8 cellular contexts compared by ENCODE assay signal in genomic region chr7:128387663-128388485, GRCh38. TPM values are rescaled to one million over a fixed set of nuclear protein-coding genes. Genes with fewer than 3 reads are reported as not detected.
DNase-seq lines count a peak whose midpoint lies in the region; ATAC-seq and TF ChIP-seq lines count a peak whose summit lies in the region.

No MANE protein-coding gene starts in this region.

- H3K36me3 ChIP-seq in osteoblast (ENCODE audit: insufficient read depth, low read length), result no peaks in the 10 kb centered on the region
- no peaks in the 10 kb centered on the region for H3K36me3 ChIP-seq in transverse colon

- TF ChIP-seq CTCF in C4-2B (conservative IDR thresholded peaks at IDR 0.05), result peak; percentile 97
- peak; percentile 85 for TF ChIP-seq CTCF in foreskin keratinocyte (conservative IDR thresholded peaks at IDR 0.05)
- peak; percentile 94 for TF ChIP-seq CTCF in osteoblast (IDR thresholded peaks at IDR 0.05; ENCODE audit: extremely low read depth, low read depth, low read length)
- peak; percentile 73 to 84 (median 80) for TF ChIP-seq CTCF in transverse colon (IDR thresholded peaks at IDR 0.05)

- no peaks in the 10 kb centered on the region for H3K9me3 ChIP-seq in osteoblast (ENCODE audit: low read depth, low read length)
- H3K9me3 ChIP-seq in transverse colon, result no peaks in the 10 kb centered on the region

- intact Hi-C loops in activated T-helper 2 cell treated with anti-CD3 and anti-CD28 coated beads, Interferon-gamma antibody, Interleukin-2, Interleukin-4, amounts not matched to agents 10 μg/mL and 5 μg/mL and 100 μg/mL, durations not matched to agents 14 hours and 24 hours and 36 hours (cut with micrococcal nuclease), result loop anchor here (1.0 kb wide), 1 partner anchor 41 kb away; no protein-coding TSS in a partner anchor
- intact Hi-C loops in transverse colon (cut with DNase I; ENCODE audit: low total_unique reads), result loop anchor here (2.0 kb wide), 1 partner anchor 41 kb away; no protein-coding TSS in a partner anchor

- peak; percentile 81 for ATAC-seq in GM19328 (IDR thresholded peaks at IDR 0.05; ENCODE audit: unreplicated experiment)
- peak; percentile 75 for ATAC-seq in foreskin keratinocyte

- no peaks in the 10 kb centered on the region for H3K79me2 ChIP-seq in osteoblast (ENCODE audit: insufficient read depth, low read length)

- H3K27ac Mint-ChIP-seq in activated T-helper 2 cell treated with anti-CD3 and anti-CD28 coated beads, Interferon-gamma antibody, Interleukin-2, Interleukin-4, amounts not matched to agents 10 μg/mL and 5 μg/mL and 100 μg/mL, durations not matched to agents 14 hours and 24 hours and 36 hours, result no peak overlapping the region

- no peak for TF ChIP-seq EP300 in transverse colon (IDR thresholded peaks at IDR 0.05; ENCODE audit: low read depth)

- no peaks in the 10 kb centered on the region for H3K9me3 Mint-ChIP-seq in activated T-helper 2 cell treated with anti-CD3 and anti-CD28 coated beads, Interferon-gamma antibody, Interleukin-2, Interleukin-4, amounts not matched to agents 10 μg/mL and 5 μg/mL and 100 μg/mL, durations not matched to agents 14 hours and 24 hours and 36 hours

- 17% methylated on average over 17 of the region's 17 CpGs; no CpG with 5 or more reads in 1 of the 2 donors for WGBS in transverse colon (ENCODE audit: low coverage in 1 of 2), 2 donors

- in situ Hi-C loops in transverse colon (cut with MboI; ENCODE audit: low pct_ligation_motif_present in 1 of 4, low pct_unique_long_range_greater_than_20kb in 1 of 4, low sequenced_read_pairs in 3 of 4), result no loop called here

- no peaks in the 10 kb centered on the region for H3K4me1 Mint-ChIP-seq in activated T-helper 2 cell treated with anti-CD3 and anti-CD28 coated beads, Interferon-gamma antibody, Interleukin-2, Interleukin-4, amounts not matched to agents 10 μg/mL and 5 μg/mL and 100 μg/mL, durations not matched to agents 14 hours and 24 hours and 36 hours (ENCODE audit: low read depth)

- H4K20me1 ChIP-seq in osteoblast (ENCODE audit: insufficient read depth, low read length), result no peaks in the 10 kb centered on the region

- H3K27me3 Mint-ChIP-seq in activated T-helper 2 cell treated with anti-CD3 and anti-CD28 coated beads, Interferon-gamma antibody, Interleukin-2, Interleukin-4, amounts not matched to agents 10 μg/mL and 5 μg/mL and 100 μg/mL, durations not matched to agents 14 hours and 24 hours and 36 hours (ENCODE audit: low read depth), result peaks cover 6% of the 10 kb centered on the region

- H2AFZ ChIP-seq in osteoblast (ENCODE audit: low read length), result peak overlapping the region; percentile 9

- H3K4me1 ChIP-seq in foreskin keratinocyte (no peaks in the 10 kb centered on the region), osteoblast (ENCODE audit: insufficient read depth, low read length) (no peaks in the 10 kb centered on the region), transverse colon (peaks cover 0 to 6% (median 1%) of the 10 kb centered on the region in 4 donors)

- no peak for TF ChIP-seq POLR2A in transverse colon (IDR thresholded peaks at IDR 0.05)

- no peak overlapping the region for H3K4me3 ChIP-seq in osteoblast (ENCODE audit: insufficient read depth, low read length)
- no peak overlapping the region for H3K4me3 ChIP-seq in transverse colon

- H3K27me3 ChIP-seq in foreskin keratinocyte (peaks cover 5% of the 10 kb centered on the region), osteoblast (ENCODE audit: insufficient read depth, low read length) (peaks cover 2% of the 10 kb centered on the region), transverse colon (peaks cover 8% of the 10 kb centered on the region)

- no peaks in the 10 kb centered on the region for H3K36me3 Mint-ChIP-seq in activated T-helper 2 cell treated with anti-CD3 and anti-CD28 coated beads, Interferon-gamma antibody, Interleukin-2, Interleukin-4, amounts not matched to agents 10 μg/mL and 5 μg/mL and 100 μg/mL, durations not matched to agents 14 hours and 24 hours and 36 hours (ENCODE audit: low read depth)

- H3K27ac ChIP-seq in C4-2B, result no peak overlapping the region
- no peak overlapping the region for H3K27ac ChIP-seq in foreskin keratinocyte
- H3K27ac ChIP-seq in osteoblast (ENCODE audit: low read depth, low read length), result no peak overlapping the region
- H3K27ac ChIP-seq in transverse colon, result no peak overlapping the region

- peak overlapping the region; percentile 60 for H3K4me2 ChIP-seq in osteoblast (ENCODE audit: insufficient read depth, low read length)

- DNase-seq in HuH-7.5 (ENCODE audit: low spot score), result peak; percentile 97
- DNase-seq in RKO (ENCODE audit: low spot score), result peak; percentile 80
- peak; percentile 39 for DNase-seq in activated T-helper 2 cell treated with anti-CD3 and anti-CD28 coated beads, Interferon-gamma antibody, Interleukin-2, Interleukin-4, amounts not matched to agents 10 μg/mL and 5 μg/mL and 100 μg/mL, durations not matched to agents 14 hours and 24 hours and 36 hours (ENCODE audit: low spot score)
- peak in 1 of 2 donors; percentile 36 for DNase-seq in foreskin keratinocyte
- peak; percentile 99 for DNase-seq in osteoblast (ENCODE audit: insufficient read length, low spot score, missing footprints)
- DNase-seq in transverse colon, result peak; percentile 75

- H3K4me3 Mint-ChIP-seq in activated T-helper 2 cell treated with anti-CD3 and anti-CD28 coated beads, Interferon-gamma antibody, Interleukin-2, Interleukin-4, amounts not matched to agents 10 μg/mL and 5 μg/mL and 100 μg/mL, durations not matched to agents 14 hours and 24 hours and 36 hours (ENCODE audit: low read depth), result no peak overlapping the region

RNA-seq across cellular contexts. Expression of gene IMPDH1, which starts 21.9 kb away (rescaled TPM):
- total RNA-seq in activated T-helper 2 cell treated with anti-CD3 and anti-CD28 coated beads, Interferon-gamma antibody, Interleukin-2, Interleukin-4, amounts not matched to agents 10 μg/mL and 5 μg/mL and 100 μg/mL, durations not matched to agents 14 hours and 24 hours and 36 hours, result 108 and 112 TPM in 2 replicates
- 80.1 and 91.4 TPM in 2 replicates for total RNA-seq in foreskin keratinocyte
- polyA plus RNA-seq in foreskin keratinocyte, result 77.6 and 85.0 TPM in 2 replicates
- 31.5 and 35.8 TPM in 2 replicates for total RNA-seq in osteoblast
- 100 to 1,000 TPM in 1 of 4 donors, 10 to 100 TPM in 3; 21.4 to 189 (median 44.2) TPM for total RNA-seq in transverse colon

RNA-seq across cellular contexts. Expression of gene PRRT4, which starts 26.4 kb away (rescaled TPM):
- total RNA-seq in activated T-helper 2 cell treated with anti-CD3 and anti-CD28 coated beads, Interferon-gamma antibody, Interleukin-2, Interleukin-4, amounts not matched to agents 10 μg/mL and 5 μg/mL and 100 μg/mL, durations not matched to agents 14 hours and 24 hours and 36 hours, result 0.39 and 0.55 TPM in 2 replicates
- total RNA-seq in foreskin keratinocyte (0.17 and 0.28 TPM in 2 replicates), osteoblast (not detected in 2 replicates), transverse colon (under 1 TPM in 2 of 4 donors, not detected in 2; 0.16 to 0.41 TPM)
- 0.04 and 0.29 TPM in 2 replicates for polyA plus RNA-seq in foreskin keratinocyte

RNA-seq across cellular contexts. Expression of gene RBM28, which starts 44.2 kb away (rescaled TPM):
- total RNA-seq in activated T-helper 2 cell treated with anti-CD3 and anti-CD28 coated beads, Interferon-gamma antibody, Interleukin-2, Interleukin-4, amounts not matched to agents 10 μg/mL and 5 μg/mL and 100 μg/mL, durations not matched to agents 14 hours and 24 hours and 36 hours, result 66.7 and 67.7 TPM in 2 replicates
- total RNA-seq in foreskin keratinocyte (30.8 and 44.4 TPM in 2 replicates), osteoblast (12.1 and 16.6 TPM in 2 replicates), transverse colon (100 to 1,000 TPM in 1 of 4 donors, 10 to 100 TPM in 2, 1 to 10 TPM in 1; 9.0 to 341 (median 34.2) TPM)
- polyA plus RNA-seq in foreskin keratinocyte, result 21.7 and 25.7 TPM in 2 replicates
